Comparison of ENCODE assay signal across 21 cellular contexts in genomic region chr3:126344380-126345041, GRCh38. TPM values are rescaled to one million over a fixed set of nuclear protein-coding genes. Genes with fewer than 3 reads are reported as not detected.
A peak's percentile ranks its signal among the peaks of the same experiment; 100 is the strongest.
DNase-seq lines count a peak whose midpoint lies in the region; ATAC-seq and TF ChIP-seq lines count a peak whose summit lies in the region.
"Had no signal": no experiment of that assay in that cellular context is flagged by ENCODE, and none has a peak within 500 bp of the region (broad histone marks: within the 10 kb centered on the region; RNA-seq: fewer than 3 reads in every experiment).

No MANE protein-coding gene starts in this region.

- no peak overlapping the region for H2BK5ac ChIP-seq in IMR-90 (ENCODE audit: low read depth, low read length, poor library complexity, severe bottlenecking)

- H3K9ac ChIP-seq in IMR-90 (ENCODE audit: low read depth, low read length), result no peak overlapping the region
- H3K9ac ChIP-seq: BLaER1 treated with 17β-estradiol and CSF1 and Interleukin-3, amounts not matched to agents 10 nM and 100 nM; KMS-11 had no signal

- H2AK9ac ChIP-seq in IMR-90 (replicated peaks; ENCODE audit: low read depth, low read length, poor library complexity), result peak overlapping the region; percentile 39

- no peak overlapping the region for H4K91ac ChIP-seq in IMR-90 (ENCODE audit: insufficient read depth, low read depth, low read length)

- H3K27ac ChIP-seq in IMR-90 (ENCODE audit: insufficient read depth, low read length) (no peak overlapping the region), layer of hippocampus (ENCODE audit: low read depth, low read length) (peak overlapping the region; percentile 5), gastrocnemius medialis (peak overlapping the region; percentile 13 to 99 (median 98))
- H3K27ac ChIP-seq: A549; BLaER1 treated with 17β-estradiol and CSF1 and Interleukin-3, amounts not matched to agents 10 nM and 100 nM; brain microvascular endothelial cell; KMS-11; prostate gland; thyroid gland; VCaP had no signal

- CTCF ChIA-PET in IMR-90 (lab: Yijun Ruan, JAX), result interaction anchor here (0.6 kb wide), 1 partner anchor 83 kb away, joined by 3 read pairs; no protein-coding TSS in a partner anchor

- TF ChIP-seq POLR2A in IMR-90 (IDR thresholded peaks at IDR 0.05; ENCODE audit: low read depth, low read length) (no peak), gastrocnemius medialis (IDR thresholded peaks at IDR 0.05) (no peak)

- no peak overlapping the region for H2AK5ac ChIP-seq in IMR-90 (ENCODE audit: low read depth, low read length)

- H3K27me3 ChIP-seq in IMR-90 (ENCODE audit: control insufficient read depth, insufficient read depth, low read length) (peaks cover 9% of the 10 kb centered on the region; the same call in 1 of the 2 replicates), layer of hippocampus (ENCODE audit: control insufficient read depth, insufficient read depth, low read length) (no peaks in the 10 kb centered on the region), gastrocnemius medialis (no peaks in the 10 kb centered on the region)
- H3K27me3 ChIP-seq: BLaER1 treated with 17β-estradiol and CSF1 and Interleukin-3, amounts not matched to agents 10 nM and 100 nM; brain microvascular endothelial cell; thyroid gland had no signal

- no peak for TF ChIP-seq RAD21 in IMR-90 (IDR thresholded peaks at IDR 0.05; ENCODE audit: low read length)

- H3K4me3 ChIP-seq in IMR-90 (ENCODE audit: insufficient read depth, low read depth, low read length) (no peak overlapping the region), gastrocnemius medialis (no peak overlapping the region)
- H3K4me3 ChIP-seq: A549; BLaER1 treated with 17β-estradiol and CSF1 and Interleukin-3, amounts not matched to agents 10 nM and 100 nM; prostate gland; thyroid gland had no signal

- intact Hi-C loops in IMR-90 (cut with micrococcal nuclease), result no loop called here
- intact Hi-C loops in gastrocnemius medialis (cut with DNase I; ENCODE audit: low total_unique reads), result no loop called here

- TF ChIP-seq CTCF in IMR-90 (conservative IDR thresholded peaks at IDR 0.05; ENCODE audit: low read depth, low read length) (no peak), gastrocnemius medialis (IDR thresholded peaks at IDR 0.05 in 4 of 5, conservative IDR thresholded peaks at IDR 0.05 in 1 of 5) (no peak)

- no peaks in the 10 kb centered on the region; the same call in 1 of the 2 replicates for H4K20me1 ChIP-seq in IMR-90 (ENCODE audit: insufficient read depth, low read length)
- H4K20me1 ChIP-seq: BLaER1 treated with 17β-estradiol and CSF1 and Interleukin-3, amounts not matched to agents 10 nM and 100 nM had no signal

- WGBS in IMR-90 (ENCODE audit: extremely low coverage in 2 of 2, insufficient read length in 1 of 2), 2 experiments, result 81% methylated on average over 5 of the region's 9 CpGs; no CpG with 5 or more reads in 1 of the 2 experiments

- DNase-seq in activated CD8-positive, alpha-beta memory T cell treated with anti-CD3 and anti-CD28 coated beads, Interleukin-2, amount 50 U/mL, for 48 hours, result peak; percentile 20
- DNase-seq in activated CD8-positive, alpha-beta memory T cell treated with anti-CD3 and anti-CD28 coated beads, Interleukin-2, amount 50 U/mL, for 4 hours, result no peak
- DNase-seq in IMR-90, result no peak
- peak in 1 of 2 donors; percentile 63 for DNase-seq in gastrocnemius medialis
- no peak for DNase-seq in dermis blood vessel endothelial cell
- no peak for DNase-seq in DMS79 (lab: John Stamatoyannopoulos, UW)
- DNase-seq in GDM1 (lab: John Stamatoyannopoulos, UW), result no peak
- DNase-seq: brain microvascular endothelial cell, NCI-H510A, SIG-M5, thyroid gland had no signal

- dilution Hi-C loops in IMR-90 (cut with HindIII; ENCODE audit: low sequenced_read_pairs, unreplicated experiment), result no loop called here

- H2BK120ac ChIP-seq in IMR-90 (ENCODE audit: low read depth, low read length), result no peak overlapping the region

- no peak overlapping the region for H4K5ac ChIP-seq in IMR-90 (ENCODE audit: low read depth, low read length)

- POLR2A ChIA-PET in IMR-90 (lab: Charles Lee; ENCODE audit: unreplicated experiment), result no interaction called here

- no peak overlapping the region for H3K4me2 ChIP-seq in IMR-90 (ENCODE audit: low read depth, low read length)
- H3K4me2 ChIP-seq: A549; BLaER1 treated with 17β-estradiol and CSF1 and Interleukin-3, amounts not matched to agents 10 nM and 100 nM; KMS-11 had no signal

- no TSS peak for BruUV-seq in IMR-90 (replicated peaks; lab: Mats Ljungman, UMichigan)

- H3K9me1 ChIP-seq in IMR-90 (ENCODE audit: insufficient read depth, low read length), result 0 out of 2 replicates have a peak, but pooled peaks cover 4% of the 10 kb centered on the region

- H3K14ac ChIP-seq in IMR-90 (replicated peaks; ENCODE audit: low read depth, low read length), result no peak overlapping the region

- H2BK20ac ChIP-seq in IMR-90 (ENCODE audit: low read depth, low read length), result no peak overlapping the region

- no peak overlapping the region for H2AFZ ChIP-seq in IMR-90 (replicated peaks; ENCODE audit: low read length, poor library complexity)

- H2BK15ac ChIP-seq in IMR-90 (ENCODE audit: low read depth, low read length), result no peak overlapping the region

- H3K36me3 ChIP-seq in IMR-90 (ENCODE audit: control insufficient read depth, insufficient read depth, low read length) (no peaks in the 10 kb centered on the region), gastrocnemius medialis (no peaks in the 10 kb centered on the region)
- H3K36me3 ChIP-seq: BLaER1 treated with 17β-estradiol and CSF1 and Interleukin-3, amounts not matched to agents 10 nM and 100 nM; brain microvascular endothelial cell; prostate gland; thyroid gland had no signal

- no peak overlapping the region for H3K4ac ChIP-seq in IMR-90 (ENCODE audit: low read depth, low read length)

- no peak overlapping the region for H4K8ac ChIP-seq in IMR-90 (ENCODE audit: low read depth in 2 of 2, low read length in 2 of 2)

- H3K4me1 ChIP-seq in IMR-90 (ENCODE audit: control insufficient read depth, insufficient read depth, low read length), result no peaks in the 10 kb centered on the region
- H3K4me1 ChIP-seq in gastrocnemius medialis, result peaks cover 41 to 61% of the 10 kb centered on the region in 2 donors
- H3K4me1 ChIP-seq: A549, prostate gland, thyroid gland had no signal

- H3K56ac ChIP-seq in IMR-90 (ENCODE audit: extremely low read depth, insufficient read depth, low read length), result no peak overlapping the region

- H3K79me1 ChIP-seq in IMR-90 (ENCODE audit: low read depth in 1 of 2, low read length in 2 of 2), result no peaks in the 10 kb centered on the region

- H3K9me3 ChIP-seq in IMR-90 (ENCODE audit: control insufficient read depth, insufficient read depth, low read length), result no peaks in the 10 kb centered on the region
- no peaks in the 10 kb centered on the region for H3K9me3 ChIP-seq in gastrocnemius medialis
- H3K9me3 ChIP-seq: A549; BLaER1 treated with 17β-estradiol and CSF1 and Interleukin-3, amounts not matched to agents 10 nM and 100 nM; prostate gland; thyroid gland had no signal

- H3K23ac ChIP-seq in IMR-90 (ENCODE audit: low read depth, low read length), result no peak overlapping the region

- no peak for ATAC-seq in IMR-90 (ENCODE audit: low read depth)
- no peak for ATAC-seq in gastrocnemius medialis
- ATAC-seq: A549, esophagus mucosa, HCT116 had no signal

- no peak overlapping the region for H3K18ac ChIP-seq in IMR-90 (ENCODE audit: low read depth, low read length)

- in situ Hi-C loops in IMR-90 (cut with MboI; ENCODE audit: low sequenced_read_pairs) (no loop called here), gastrocnemius medialis (cut with MboI; ENCODE audit: low sequenced_read_pairs in 4 of 4) (no loop called here)

TF ChIP-seq in IMR-90, 13 proteins besides CTCF, POLR2A, EP300 and RAD21:
- TF ChIP-seq CEBPB (IDR thresholded peaks at IDR 0.05; ENCODE audit: low read depth, low read length) (no peak), SMC3 (IDR thresholded peaks at IDR 0.05; ENCODE audit: low read depth, low read length) (no peak), ELK1 (IDR thresholded peaks at IDR 0.05; ENCODE audit: borderline replicate concordance, low read depth, low read length) (no peak), CHD1 (IDR thresholded peaks at IDR 0.05; ENCODE audit: low read depth, low read length) (no peak)

RNA-seq across cellular contexts. Expression of gene KLF15, which starts 12.7 kb away (rescaled TPM):
- total RNA-seq in IMR-90 (2012; rRNA removed), result under 0.01 and 0.18 TPM in 2 replicates
- 0.14 and 0.24 TPM in 2 replicates for polyA plus RNA-seq in IMR-90 (2012; rRNA removed)
- 0.02 and 0.22 TPM in 2 replicates for polyA plus RNA-seq in IMR-90 (2012; cell fraction: cytosol; rRNA removed)
- 0.22 and 0.57 TPM in 2 replicates for polyA plus RNA-seq in IMR-90 (2012; cell fraction: nucleus; rRNA removed; ENCODE audit: low replicate concordance)
- 100 to 1,000 TPM in 2 of 4 donors, 10 to 100 TPM in 2; 75.1 to 157 (median 106) TPM for total RNA-seq in gastrocnemius medialis
- 4.0 and 5.6 TPM in 2 replicates for total RNA-seq in dermis blood vessel endothelial cell
- polyA plus RNA-seq: A549 had no signal

RNA-seq across cellular contexts. Expression of gene CFAP100, which starts 50.2 kb away (rescaled TPM):
- total RNA-seq in IMR-90 (2012; rRNA removed) (not detected in 2 replicates), gastrocnemius medialis (not detected), dermis blood vessel endothelial cell (not detected in 2 replicates)
- polyA plus RNA-seq in IMR-90 (2012; rRNA removed), result not detected in 2 replicates
- polyA plus RNA-seq in IMR-90 (2012; cell fraction: cytosol; rRNA removed), result not detected in 2 replicates
- not detected in 2 replicates for polyA plus RNA-seq in IMR-90 (2012; cell fraction: nucleus; rRNA removed; ENCODE audit: low replicate concordance)
- total RNA-seq: esophagus mucosa, G401, lung microvascular endothelial cell, thyroid gland had no signal
- polyA plus RNA-seq: A549 had no signal

Comparison
In these comparisons a context has a peak if more than half of its experiments do, and no peak if none do; other contexts are left out.
1. RNA of gene KLF15, which starts 12.7 kb away (total RNA-seq): 75.1 to 157 TPM in gastrocnemius medialis; 4.0 to 5.6 TPM in dermis blood vessel endothelial cell and under 0.01 to 0.18 TPM in IMR-90; every median in the first group is over 10 times any median in the second.